Comparison of ENCODE assay signal across 27 cellular contexts in genomic region chr1:232470711-232471110, GRCh38.
"Had no signal": no experiment of that assay in that cellular context is flagged by ENCODE, and none has a peak within 500 bp of the region (broad histone marks: within the 10 kb centered on the region; RNA-seq: fewer than 3 reads in every experiment).

No MANE protein-coding gene starts in this region.

- H3K27me3 ChIP-seq: adrenal gland, body of pancreas had no signal

- H3K4me2 ChIP-seq: PC-9 had no signal

- H3K27ac Mint-ChIP-seq: activated CD4-positive, alpha-beta T cell treated with anti-CD3 and anti-CD28 coated beads, Interleukin-2, amount 10 ng/mL, durations not matched to agents 24 days and 14 days; activated T-helper 1 cell treated with anti-CD3 and anti-CD28 coated beads, Interleukin-12 subunit alpha, Interleukin-12 subunit beta, Interleukin-2, Interleukin-4 antibody, amounts not matched to agents 30 ng/mL and 10 ng/mL and 1 ng/mL, durations not matched to agents 14 hours and 24 hours and 36 hours; T-helper 1 cell treated with Interleukin-12 subunit alpha and Interleukin-12 subunit beta and Interleukin-4 antibody, amounts not matched to agents 30 μg/mL and 1 μg/mL, for 36 hours; T-helper 2 cell treated with Interferon-gamma antibody and Interleukin-4, amounts not matched to agents 5 μg/mL and 100 μg/mL, for 36 hours had no signal

- H3K27ac ChIP-seq: adrenal gland, body of pancreas, PC-9, SK-N-MC had no signal

- H3K4me3 Mint-ChIP-seq: activated CD4-positive, alpha-beta T cell treated with anti-CD3 and anti-CD28 coated beads, Interleukin-2, amount 10 ng/mL, durations not matched to agents 24 days and 14 days; activated T-cell treated with anti-CD3 and anti-CD28 coated beads, Interleukin-2, amount 50 U/mL, for 4 hours; activated T-helper 1 cell treated with anti-CD3 and anti-CD28 coated beads, Interleukin-12 subunit alpha, Interleukin-12 subunit beta, Interleukin-2, Interleukin-4 antibody, amounts not matched to agents 30 ng/mL and 10 ng/mL and 1 ng/mL, durations not matched to agents 14 hours and 24 hours and 36 hours; T-helper 1 cell treated with Interleukin-12 subunit alpha and Interleukin-12 subunit beta and Interleukin-4 antibody, amounts not matched to agents 30 μg/mL and 1 μg/mL, for 36 hours; T-helper 2 cell treated with Interferon-gamma antibody and Interleukin-4, amounts not matched to agents 5 μg/mL and 100 μg/mL, for 36 hours had no signal

- ATAC-seq: activated T-cell treated with anti-CD3 and anti-CD28 coated beads, Interleukin-2, amount 50 U/mL, for 4 hours; body of pancreas had no signal

- H3K9me3 Mint-ChIP-seq: activated T-cell treated with anti-CD3 and anti-CD28 coated beads, Interleukin-2, amount 50 U/mL, for 4 hours; activated T-helper 1 cell treated with anti-CD3 and anti-CD28 coated beads, Interleukin-12 subunit alpha, Interleukin-12 subunit beta, Interleukin-2, Interleukin-4 antibody, amounts not matched to agents 30 ng/mL and 10 ng/mL and 1 ng/mL, durations not matched to agents 14 hours and 24 hours and 36 hours; T-helper 1 cell treated with Interleukin-12 subunit alpha and Interleukin-12 subunit beta and Interleukin-4 antibody, amounts not matched to agents 30 μg/mL and 1 μg/mL, for 36 hours; T-helper 2 cell treated with Interferon-gamma antibody and Interleukin-4, amounts not matched to agents 5 μg/mL and 100 μg/mL, for 36 hours had no signal

- H3K36me3 ChIP-seq: adrenal gland had no signal

- H3K4me3 ChIP-seq: adrenal gland, body of pancreas, PC-9, SK-N-MC had no signal

- H3K4me1 ChIP-seq: body of pancreas had no signal

- H3K27me3 Mint-ChIP-seq: activated CD4-positive, alpha-beta T cell treated with anti-CD3 and anti-CD28 coated beads, Interleukin-2, amount 10 ng/mL, durations not matched to agents 24 days and 14 days had no signal

- DNase-seq: activated CD4-positive, alpha-beta T cell treated with anti-CD3 and anti-CD28 coated beads, Interleukin-2, amount 10 ng/mL, durations not matched to agents 24 days and 14 days; activated CD4-positive, alpha-beta T cell treated with anti-CD3 and anti-CD28 coated beads, Interleukin-2, amount 50 U/mL, for 4 hours; activated CD8-positive, alpha-beta memory T cell treated with anti-CD3 and anti-CD28 coated beads, Interleukin-2, amount 50 U/mL, for 4 hours; activated naive CD4-positive, alpha-beta T cell; activated naive CD4-positive, alpha-beta T cell treated with anti-CD3 and anti-CD28 coated beads, Interleukin-2, amount 50 U/mL, for 16 hours; activated T-cell treated with anti-CD3 and anti-CD28 coated beads for 4 hours; activated T-cell treated with anti-CD3 and anti-CD28 coated beads, Interleukin-2, amount 50 U/mL, for 4 hours; adrenal gland; body of pancreas; caudate nucleus; cerebellar nuclear complex; NCI-H1092; NCI-H1417; NCI-H146; NCI-H187; NCI-H2029 treated with DMSO at 0.1 percent for 48 hours; NCI-H2107; NCI-H510A; NCI-H526; NCI-H748 treated with DMSO at 0.1 percent for 48 hours; NK-92 treated with Interleukin-12 subunit alpha and Interleukin-12 subunit beta, amount 100 ng/mL, for 24 hours; PC-9; Right ventricle myocardium superior had no signal

- H2AFZ ChIP-seq: PC-9 had no signal

- H3K9me3 ChIP-seq: adrenal gland, body of pancreas had no signal
